ENCODE assay signal across 8 cellular contexts in the genomic region with DNA sequence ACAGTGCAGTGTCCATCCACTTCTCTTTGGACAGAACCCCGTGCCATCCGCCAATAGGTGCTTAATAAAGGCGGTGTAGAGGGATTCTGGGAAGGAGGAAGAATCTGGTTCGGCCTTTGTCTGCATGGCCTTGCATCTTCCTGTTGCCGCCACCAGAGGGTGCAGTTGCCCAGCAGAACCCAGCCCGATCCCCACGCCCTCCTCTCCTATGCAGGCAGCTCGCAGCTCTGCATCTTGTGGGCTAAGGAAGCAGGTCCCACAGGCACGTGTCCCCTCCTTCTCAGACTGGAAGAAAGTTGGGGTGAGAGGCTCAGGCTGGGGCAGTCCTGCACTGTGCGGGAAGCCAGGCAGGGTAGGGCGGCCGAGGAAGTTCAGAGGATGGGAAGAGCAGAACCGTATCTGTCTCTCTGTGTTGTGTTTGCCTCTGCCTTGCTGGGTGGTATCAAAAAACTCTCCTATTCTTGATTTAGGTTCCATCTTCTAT. TPM values are rescaled to one million over a fixed set of nuclear protein-coding genes. Genes with fewer than 3 reads are reported as not detected.
A peak's percentile ranks its signal among the peaks of the same experiment; 100 is the strongest.
DNase-seq lines count a peak whose midpoint lies in the region; ATAC-seq lines count a peak whose summit lies in the region.

No MANE protein-coding gene starts in this region.

- WGBS in mesendoderm (ENCODE audit: extremely low coverage, insufficient coverage, low lambda C conversion rate): no CpG with 5 or more reads among the region's 13 CpGs

- no peak overlapping the region for H3K23ac ChIP-seq in mesendoderm (ENCODE audit: low read length)

- H2BK15ac ChIP-seq in mesendoderm (replicated peaks; ENCODE audit: low read depth): no peak overlapping the region

- no peaks in the 10 kb centered on the region for H3K27me3 ChIP-seq in mesendoderm (ENCODE audit: insufficient read depth, low read length, poor library complexity)

- H3K79me1 ChIP-seq in mesendoderm (ENCODE audit: low read length): no peaks in the 10 kb centered on the region

- H3K18ac ChIP-seq in mesendoderm (ENCODE audit: low read length): no peak overlapping the region

- ATAC-seq in HG03139 (IDR thresholded peaks at IDR 0.05; ENCODE audit: unreplicated experiment): peak; percentile 64

- no peak overlapping the region for H3K4ac ChIP-seq in mesendoderm (ENCODE audit: low read depth, low read length)

- no peak overlapping the region for H3K4me2 ChIP-seq in mesendoderm (ENCODE audit: low read length)

- H3K27ac ChIP-seq in mesendoderm (ENCODE audit: low read depth, low read length): no peak overlapping the region

- no peaks in the 10 kb centered on the region for H3K79me2 ChIP-seq in mesendoderm (ENCODE audit: control insufficient read depth, insufficient read depth, low read length)

- peak overlapping the region; percentile 51 for H3K56ac ChIP-seq in mesendoderm (ENCODE audit: low read length)

- no peak overlapping the region for H2BK120ac ChIP-seq in mesendoderm (ENCODE audit: low read depth, low read length)

- peak; percentile 67 to 77 for DNase-seq in NCI-H524 (lab: John Stamatoyannopoulos, UW)
- DNase-seq in NCI-H524 treated with DMSO at 0.1 percent for 48 hours (lab: John Stamatoyannopoulos, UW): no peak
- DNase-seq in NCI-H69 (lab: John Stamatoyannopoulos, UW): peak; percentile 91
- DNase-seq in activated CD4-positive, alpha-beta T cell treated with anti-CD3 and anti-CD28 coated beads, Interleukin-2, amount 50 U/mL, for 4 hours: peak; percentile 50
- peak; percentile 88 for DNase-seq in ecto neural progenitor cell (ENCODE audit: low spot score)
- peak; percentile 86 for DNase-seq in mesendoderm
- peak; percentile 26 to 46 for DNase-seq in stimulated activated CD8-positive, alpha-beta memory T cell treated with anti-CD3 and anti-CD28 coated beads, Interleukin-15, amount 100 ng/mL, for 48 hours (ENCODE audit: low read depth in 2 of 2)

- peak overlapping the region; percentile 21 for H3K9ac ChIP-seq in mesendoderm (ENCODE audit: low read length)

- H3K4me1 ChIP-seq in mesendoderm (ENCODE audit: control insufficient read depth, low read depth, low read length): no peaks in the 10 kb centered on the region

- H3K36me3 ChIP-seq in mesendoderm (ENCODE audit: control insufficient read depth, insufficient read depth, low read length): no peaks in the 10 kb centered on the region

- H4K5ac ChIP-seq in mesendoderm (ENCODE audit: low read length): no peak overlapping the region

- H2BK5ac ChIP-seq in mesendoderm (ENCODE audit: low read length): no peak overlapping the region

- no peak overlapping the region for H2AK5ac ChIP-seq in mesendoderm (ENCODE audit: low read length)

- no peak overlapping the region for H4K8ac ChIP-seq in mesendoderm (ENCODE audit: low read depth, low read length)

- H3K4me3 ChIP-seq in mesendoderm (ENCODE audit: low read length): no peak overlapping the region

RNA-seq across cellular contexts. Expression of a gene that starts 20.8 kb away (rescaled TPM):
- polyA plus RNA-seq in mesendoderm (2013, experiment 1 of 2): 8.1 TPM
- polyA plus RNA-seq in mesendoderm (2013, experiment 2 of 2): 8.5 TPM

RNA-seq across cellular contexts. Expression of a gene that starts 52.8 kb away (rescaled TPM):
- 54.9 TPM for polyA plus RNA-seq in mesendoderm (2013, experiment 1 of 2)
- 61.7 TPM for polyA plus RNA-seq in mesendoderm (2013, experiment 2 of 2)
